In the genomic region with DNA sequence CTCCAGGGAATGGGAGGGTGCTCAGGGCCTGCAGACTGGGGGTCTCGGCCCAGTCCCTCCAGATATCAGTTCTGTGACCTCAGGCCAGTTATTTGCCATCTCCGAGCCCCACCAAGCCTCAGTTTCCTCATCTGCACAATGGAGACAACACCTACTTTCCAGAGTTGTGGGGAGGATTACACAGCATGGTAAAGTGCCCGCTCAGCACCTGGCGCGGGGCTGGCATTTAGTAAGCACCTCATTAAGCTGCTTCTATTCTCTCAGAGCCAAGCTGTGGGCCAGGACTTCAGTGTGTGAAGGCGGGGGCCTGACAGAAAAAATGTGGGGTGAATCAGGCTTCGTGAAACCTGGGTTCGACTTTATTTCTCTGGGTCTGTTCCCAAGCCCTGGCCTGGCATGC, we compare ENCODE assay signal across 39 cellular contexts. TPM values are rescaled to one million over a fixed set of nuclear protein-coding genes. Genes with fewer than 3 reads are reported as not detected.
"Had no signal": no experiment of that assay in that cellular context is flagged by ENCODE, and none has a peak within 500 bp of the region (broad histone marks: within the 10 kb centered on the region; RNA-seq: fewer than 3 reads in every experiment).

No MANE protein-coding gene starts in this region.

- H3K27ac ChIP-seq: ascending aorta, cardiac muscle cell, colonic mucosa, thyroid gland, upper lobe of right lung, WERI-Rb-1 had no signal

- DNase-seq: activated CD4-positive, alpha-beta memory T cell treated with anti-CD3 and anti-CD28 coated beads, Interleukin-2, amount 10 ng/mL, durations not matched to agents 7 days and 5 days; activated CD4-positive, alpha-beta T cell treated with anti-CD3 and anti-CD28 coated beads, Interleukin-2, amount 10 ng/mL, durations not matched to agents 24 days and 14 days; activated CD4-positive, CD25-positive, alpha-beta regulatory T cell treated with anti-CD3 and anti-CD28 coated beads, Interleukin-2, amount 50 U/mL, for 72 hours; activated CD8-positive, alpha-beta memory T cell treated with anti-CD3 and anti-CD28 coated beads, Interleukin-2, amount 50 U/mL, for 48 hours; activated gamma-delta T cell; activated naive CD4-positive, alpha-beta T cell treated with anti-CD3 and anti-CD28 coated beads, Interleukin-2, amount 10 ng/mL, durations not matched to agents 7 days and 5 days; activated naive CD8-positive, alpha-beta T cell treated with anti-CD3 and anti-CD28 coated beads, Interleukin-2, amount 10 ng/mL, durations not matched to agents 7 days and 5 days; activated T-cell treated with anti-CD3 and anti-CD28 coated beads, Interleukin-2, amount 50 U/mL, for 24 hours; cerebellar nuclear complex; colonic mucosa; effector CD8-positive, alpha-beta T cell; foreskin melanocyte; islet precursor cell; left colon; naive thymus-derived CD8-positive, alpha-beta T cell; small intestine; stimulated activated CD4-positive, alpha-beta T cell treated with anti-CD3 and anti-CD28 coated beads, Interleukin-1b, Interleukin-23, amount 100 ng/mL, for 48 hours; stimulated activated CD4-positive, alpha-beta T cell treated with anti-CD3 and anti-CD28 coated beads, Interleukin-4, amount 100 ng/mL, for 4 hours; stimulated activated CD8-positive, alpha-beta memory T cell treated with anti-CD3 and anti-CD28 coated beads, Interleukin-4, amount 100 ng/mL, for 48 hours; stimulated activated naive CD8-positive, alpha-beta T cell treated with anti-CD3 and anti-CD28 coated beads, Interleukin-15, amount 100 ng/mL, for 72 hours; substantia nigra; T1000; thyroid gland; upper lobe of right lung; WERI-Rb-1 had no signal

- H3K27ac Mint-ChIP-seq: activated CD4-positive, alpha-beta memory T cell treated with anti-CD3 and anti-CD28 coated beads, Interleukin-2, amount 10 ng/mL, durations not matched to agents 7 days and 5 days; activated CD4-positive, alpha-beta T cell treated with anti-CD3 and anti-CD28 coated beads, Interleukin-2, amount 10 ng/mL, durations not matched to agents 24 days and 14 days; activated naive CD4-positive, alpha-beta T cell treated with anti-CD3 and anti-CD28 coated beads, Interleukin-2, amount 10 ng/mL, durations not matched to agents 7 days and 5 days; activated naive CD8-positive, alpha-beta T cell treated with anti-CD3 and anti-CD28 coated beads, Interleukin-2, amount 10 ng/mL, durations not matched to agents 7 days and 5 days; activated T-cell treated with anti-CD3 and anti-CD28 coated beads, Interleukin-2, amount 50 U/mL, for 24 hours; brain; memory B cell; naive thymus-derived CD8-positive, alpha-beta T cell; stimulated activated memory B cell treated with anti-CD40 and anti-IgM and Interleukin-4, amounts not matched to agents 10 μg/mL and 1 μg/mL and 100 μg/mL, for 72 hours; stimulated activated naive CD8-positive, alpha-beta T cell treated with anti-CD3 and anti-CD28 coated beads, Interleukin-15, amount 100 ng/mL, for 72 hours; T-helper 1 cell treated with Interleukin-12 subunit alpha and Interleukin-12 subunit beta and Interleukin-4 antibody, amounts not matched to agents 30 μg/mL and 1 μg/mL, for 36 hours had no signal

- H3K4me1 Mint-ChIP-seq: brain, neural crest cell had no signal

- H3K4me1 ChIP-seq: upper lobe of right lung had no signal

- FAIRE-seq: endometrium, small intestine had no signal

- H3K36me3 ChIP-seq: ascending aorta, cardiac muscle cell, colonic mucosa, thyroid gland, upper lobe of right lung, WERI-Rb-1 had no signal

- ATAC-seq: left colon; naive thymus-derived CD8-positive, alpha-beta T cell; sciatic nerve; stimulated activated memory B cell treated with anti-CD40 and anti-IgM and Interleukin-4, amounts not matched to agents 10 μg/mL and 1 μg/mL and 100 μg/mL, for 72 hours; stimulated activated naive CD8-positive, alpha-beta T cell treated with anti-CD3 and anti-CD28 coated beads, Interleukin-15, amount 100 ng/mL, for 72 hours; upper lobe of right lung had no signal

- H3K27me3 Mint-ChIP-seq: activated CD4-positive, alpha-beta memory T cell treated with anti-CD3 and anti-CD28 coated beads, Interleukin-2, amount 10 ng/mL, durations not matched to agents 7 days and 5 days; activated CD4-positive, alpha-beta T cell treated with anti-CD3 and anti-CD28 coated beads, Interleukin-2, amount 10 ng/mL, durations not matched to agents 24 days and 14 days; activated naive CD4-positive, alpha-beta T cell treated with anti-CD3 and anti-CD28 coated beads, Interleukin-2, amount 10 ng/mL, durations not matched to agents 7 days and 5 days; activated naive CD8-positive, alpha-beta T cell treated with anti-CD3 and anti-CD28 coated beads, Interleukin-2, amount 10 ng/mL, durations not matched to agents 7 days and 5 days; activated T-cell treated with anti-CD3 and anti-CD28 coated beads, Interleukin-2, amount 50 U/mL, for 24 hours; memory B cell; naive thymus-derived CD8-positive, alpha-beta T cell; stimulated activated memory B cell treated with anti-CD40 and anti-IgM and Interleukin-4, amounts not matched to agents 10 μg/mL and 1 μg/mL and 100 μg/mL, for 72 hours; stimulated activated naive CD8-positive, alpha-beta T cell treated with anti-CD3 and anti-CD28 coated beads, Interleukin-15, amount 100 ng/mL, for 72 hours had no signal

- H3K27me3 ChIP-seq: ascending aorta, cardiac muscle cell, colonic mucosa, thyroid gland, upper lobe of right lung had no signal

- H3K9me3 ChIP-seq: colonic mucosa, thyroid gland, upper lobe of right lung had no signal

- H3K4me3 ChIP-seq: ascending aorta, cardiac muscle cell, colonic mucosa, thyroid gland, upper lobe of right lung had no signal

- H3K4me3 Mint-ChIP-seq: activated CD4-positive, alpha-beta memory T cell treated with anti-CD3 and anti-CD28 coated beads, Interleukin-2, amount 10 ng/mL, durations not matched to agents 7 days and 5 days; activated CD4-positive, alpha-beta T cell treated with anti-CD3 and anti-CD28 coated beads, Interleukin-2, amount 10 ng/mL, durations not matched to agents 24 days and 14 days; activated naive CD4-positive, alpha-beta T cell treated with anti-CD3 and anti-CD28 coated beads, Interleukin-2, amount 10 ng/mL, durations not matched to agents 7 days and 5 days; activated naive CD8-positive, alpha-beta T cell treated with anti-CD3 and anti-CD28 coated beads, Interleukin-2, amount 10 ng/mL, durations not matched to agents 7 days and 5 days; activated T-cell treated with anti-CD3 and anti-CD28 coated beads, Interleukin-2, amount 50 U/mL, for 24 hours; brain; memory B cell; naive thymus-derived CD8-positive, alpha-beta T cell; neural crest cell; stimulated activated memory B cell treated with anti-CD40 and anti-IgM and Interleukin-4, amounts not matched to agents 10 μg/mL and 1 μg/mL and 100 μg/mL, for 72 hours; stimulated activated naive CD8-positive, alpha-beta T cell treated with anti-CD3 and anti-CD28 coated beads, Interleukin-15, amount 100 ng/mL, for 72 hours; T-helper 1 cell treated with Interleukin-12 subunit alpha and Interleukin-12 subunit beta and Interleukin-4 antibody, amounts not matched to agents 30 μg/mL and 1 μg/mL, for 36 hours had no signal

RNA-seq across cellular contexts. Expression of a gene that starts 47.4 kb away (rescaled TPM):
- polyA plus RNA-seq: cardiac muscle cell had no signal

RNA-seq across cellular contexts. Expression of a gene that starts 47.4 kb away (rescaled TPM):
- total RNA-seq: activated CD4-positive, alpha-beta memory T cell treated with anti-CD3 and anti-CD28 coated beads, Interleukin-2, amount 10 ng/mL, durations not matched to agents 7 days and 5 days; activated CD4-positive, alpha-beta T cell treated with anti-CD3 and anti-CD28 coated beads, Interleukin-2, amount 10 ng/mL, durations not matched to agents 24 days and 14 days; activated naive CD8-positive, alpha-beta T cell treated with anti-CD3 and anti-CD28 coated beads, Interleukin-2, amount 10 ng/mL, durations not matched to agents 7 days and 5 days; ascending aorta; dermis microvascular lymphatic vessel endothelial cell; epithelial cell of proximal tubule; glomerular endothelial cell; naive thymus-derived CD8-positive, alpha-beta T cell; neural crest cell; omental fat pad; pulmonary artery endothelial cell; sciatic nerve; thyroid gland; upper lobe of right lung had no signal
- polyA plus RNA-seq: cardiac muscle cell had no signal
